ENCODE assay signal across 14 cellular contexts in genomic region chr4:149765630-149766029, GRCh38. TPM values are rescaled to one million over a fixed set of nuclear protein-coding genes. Genes with fewer than 3 reads are reported as not detected.
DNase-seq lines count a peak whose midpoint lies in the region; ATAC-seq, FAIRE-seq and TF ChIP-seq lines count a peak whose summit lies in the region.
"Had no signal": no experiment of that assay in that cellular context is flagged by ENCODE, and none has a peak within 500 bp of the region (broad histone marks: within the 10 kb centered on the region; RNA-seq: fewer than 3 reads in every experiment).

No MANE protein-coding gene starts in this region.

- no peak for TF ChIP-seq CTCF in HFF-Myc (IDR thresholded peaks at IDR 0.05; ENCODE audit: low read depth, low read length, missing control alignments)
- no peak for TF ChIP-seq CTCF in endothelial cell of umbilical vein (IDR thresholded peaks at IDR 0.05; ENCODE audit: extremely low read depth in 1 of 2, insufficient read depth in 1 of 2, low read depth in 1 of 2, low read length in 2 of 2)

- no peak overlapping the region for H3K27ac Mint-ChIP-seq in activated T-helper 17 cell treated with anti-CD3 and anti-CD28 coated beads, Interleukin-2, amount 50 U/mL, for 72 hours
- H3K27ac Mint-ChIP-seq: natural killer cell had no signal

- no TSS peak for BruUV-seq in endothelial cell of umbilical vein (replicated peaks; lab: Mats Ljungman, UMichigan)

- H3K4me2 ChIP-seq in endothelial cell of umbilical vein (ENCODE audit: insufficient read depth, low read length), result no peak overlapping the region

- POLR2A ChIA-PET in endothelial cell of umbilical vein (lab: Charles Lee), result no interaction called here

- no peaks in the 10 kb centered on the region for H3K27me3 ChIP-seq in endothelial cell of umbilical vein (ENCODE audit: control insufficient read depth in 2 of 2, insufficient read depth in 2 of 2, low read length in 2 of 2)
- H3K27me3 ChIP-seq: sigmoid colon had no signal

- no peaks in the 10 kb centered on the region for H3K36me3 ChIP-seq in endothelial cell of umbilical vein (ENCODE audit: control insufficient read depth in 2 of 2, extremely low read depth in 1 of 2, insufficient read depth in 2 of 2, low read length in 2 of 2)
- H3K36me3 ChIP-seq: sigmoid colon, thoracic aorta had no signal

- no peak for TF ChIP-seq POLR2A in endothelial cell of umbilical vein (IDR thresholded peaks at IDR 0.05; ENCODE audit: low read depth, low read length)

- CTCF ChIA-PET in endothelial cell of umbilical vein (lab: Charles Lee), result no interaction called here

- no peaks in the 10 kb centered on the region for H4K20me1 ChIP-seq in endothelial cell of umbilical vein (replicated peaks; ENCODE audit: control insufficient read depth, extremely low read depth, insufficient read depth, low read length)

- no peak for FAIRE-seq in endothelial cell of umbilical vein (lab: Jason Lieb, UNC)
- FAIRE-seq: frontal cortex had no signal

- H3K4me3 ChIP-seq in HFF-Myc (replicated peaks; ENCODE audit: low read depth, low read length) (no peak overlapping the region), endothelial cell of umbilical vein (replicated peaks in 1 of 3; ENCODE audit: insufficient read depth in 1 of 3, low read depth in 1 of 3, low read length in 3 of 3) (no peak overlapping the region)
- H3K4me3 ChIP-seq: sigmoid colon, thoracic aorta had no signal

- intact Hi-C loops in endothelial cell of umbilical vein (cut with micrococcal nuclease), result no loop called here

- peaks cover 2% of the 10 kb centered on the region for H3K4me1 ChIP-seq in endothelial cell of umbilical vein (ENCODE audit: control insufficient read depth, extremely low read depth, insufficient read depth, low read length)
- H3K4me1 ChIP-seq: sigmoid colon had no signal

- H3K27me3 Mint-ChIP-seq in activated T-helper 17 cell treated with anti-CD3 and anti-CD28 coated beads, Interleukin-2, amount 50 U/mL, for 72 hours, result no peaks in the 10 kb centered on the region

- H3K27ac ChIP-seq in endothelial cell of umbilical vein (ENCODE audit: insufficient read depth, low read depth, low read length) (no peak overlapping the region), substantia nigra (ENCODE audit: low read depth, low read length, poor library complexity, severe bottlenecking) (no peak overlapping the region)
- H3K27ac ChIP-seq: sigmoid colon, thoracic aorta, VCaP had no signal

- H3K4me3 Mint-ChIP-seq in activated T-helper 17 cell treated with anti-CD3 and anti-CD28 coated beads, Interleukin-2, amount 50 U/mL, for 72 hours, result no peak overlapping the region
- H3K4me3 Mint-ChIP-seq: natural killer cell had no signal

- H3K9ac ChIP-seq in endothelial cell of umbilical vein (replicated peaks; ENCODE audit: extremely low read depth, insufficient read depth, low read length), result no peak overlapping the region

- H3K9me3 ChIP-seq in endothelial cell of umbilical vein (replicated peaks; ENCODE audit: control insufficient read depth, insufficient read depth, low read length), result no peaks in the 10 kb centered on the region
- H3K9me3 ChIP-seq: sigmoid colon, thoracic aorta had no signal

- ATAC-seq in activated T-helper 17 cell treated with anti-CD3 and anti-CD28 coated beads, Interleukin-2, amount 50 U/mL, for 72 hours (replicated peaks), result no peak
- ATAC-seq in HG03571 (IDR thresholded peaks at IDR 0.05; ENCODE audit: unreplicated experiment), result no peak
- ATAC-seq: natural killer cell had no signal

- no peaks in the 10 kb centered on the region for H3K79me2 ChIP-seq in endothelial cell of umbilical vein (ENCODE audit: control insufficient read depth, insufficient read depth, low read length)

- H2AFZ ChIP-seq in endothelial cell of umbilical vein (ENCODE audit: low read depth, low read length), result no peak overlapping the region

- H3K9me3 Mint-ChIP-seq in activated T-helper 17 cell treated with anti-CD3 and anti-CD28 coated beads, Interleukin-2, amount 50 U/mL, for 72 hours, result no peaks in the 10 kb centered on the region

- dilution Hi-C loops in endothelial cell of umbilical vein (cut with MboI; ENCODE audit: extremely low pct_ligation_motif_present, low sequenced_read_pairs), result no loop called here

- no peaks in the 10 kb centered on the region for H3K9me1 ChIP-seq in endothelial cell of umbilical vein (replicated peaks; ENCODE audit: control insufficient read depth, extremely low read depth, insufficient read depth, low read length)

- peak; percentile 40 for DNase-seq in HFF-Myc (ENCODE audit: extremely low read depth, low read depth)
- peak; percentile 69 for DNase-seq in RKO (ENCODE audit: low spot score)
- DNase-seq in endothelial cell of umbilical vein (ENCODE audit: low read depth, low spot score), result no peak
- peak; percentile 60 for DNase-seq in stromal cell of bone marrow (ENCODE audit: low read depth)
- no peak for DNase-seq in substantia nigra (lab: John Stamatoyannopoulos, UW)
- DNase-seq: natural killer cell, NCI-H2171 treated with DMSO at 0.1 percent for 48 hours, sigmoid colon had no signal

- no peaks in the 10 kb centered on the region for H3K36me3 Mint-ChIP-seq in activated T-helper 17 cell treated with anti-CD3 and anti-CD28 coated beads, Interleukin-2, amount 50 U/mL, for 72 hours (ENCODE audit: low read depth)
- H3K36me3 Mint-ChIP-seq: natural killer cell had no signal

- H3K4me1 Mint-ChIP-seq in activated T-helper 17 cell treated with anti-CD3 and anti-CD28 coated beads, Interleukin-2, amount 50 U/mL, for 72 hours, result no peaks in the 10 kb centered on the region
- H3K4me1 Mint-ChIP-seq: natural killer cell had no signal

TF ChIP-seq in endothelial cell of umbilical vein, 7 proteins besides CTCF, POLR2A, EP300 and RAD21:
- TF ChIP-seq GATA2 (IDR thresholded peaks at IDR 0.05; ENCODE audit: insufficient read depth, insufficient read length, low read depth, low read length), result peak; percentile 82
- TF ChIP-seq MAX (IDR thresholded peaks at IDR 0.05; ENCODE audit: insufficient read depth, insufficient read length), result no peak
- no peak for TF ChIP-seq JUN (IDR thresholded peaks at IDR 0.05; ENCODE audit: borderline replicate concordance, insufficient read depth, insufficient read length, low read depth)
- no peak for TF ChIP-seq MYC (IDR thresholded peaks at IDR 0.05; ENCODE audit: low read depth, low read length)
- no peak for TF ChIP-seq POLR2AphosphoS5 (IDR thresholded peaks at IDR 0.05; ENCODE audit: insufficient read depth, low read depth, low read length)
- no peak for TF ChIP-seq EZH2 (IDR thresholded peaks at IDR 0.05; ENCODE audit: borderline replicate concordance, low read depth, low read length, severe bottlenecking)
- TF ChIP-seq FOS (IDR thresholded peaks at IDR 0.05; ENCODE audit: borderline replicate concordance, insufficient read depth, low read length), result peak; percentile 90

RNA-seq across cellular contexts. Expression of gene IQCM, which starts 50.0 kb away (rescaled TPM):
- total RNA-seq in endothelial cell of umbilical vein, result not detected in 2 replicates
- polyA plus RNA-seq in endothelial cell of umbilical vein, result not detected in 2 replicates
- polyA plus RNA-seq in endothelial cell of umbilical vein (2011; cell fraction: cytosol; rRNA removed), result not detected in 2 replicates
- not detected in 2 replicates for polyA plus RNA-seq in endothelial cell of umbilical vein (2011; cell fraction: nucleus; rRNA removed)
- not detected in 2 replicates for polyA plus RNA-seq in endothelial cell of umbilical vein (2012)
- polyA minus RNA-seq in endothelial cell of umbilical vein, result not detected in 2 replicates
- not detected for polyA minus RNA-seq in endothelial cell of umbilical vein (2011; cell fraction: cytosol; rRNA and poly(A)+ RNA removed)
- polyA minus RNA-seq in endothelial cell of umbilical vein (2011; cell fraction: nucleus; rRNA and poly(A)+ RNA removed), result not detected in 2 replicates
- not detected for total RNA-seq in activated T-helper 17 cell treated with anti-CD3 and anti-CD28 coated beads, Interleukin-2, amount 50 U/mL, for 72 hours
- total RNA-seq: cardiac septum, frontal cortex, natural killer cell, sigmoid colon, thoracic aorta had no signal

Comparison
In these comparisons a context has a peak if more than half of its experiments do, and no peak if none do; other contexts are left out.
1. DNase-seq: peak in HFF-Myc (single experiment), RKO (single experiment) and stromal cell of bone marrow (single experiment); none in endothelial cell of umbilical vein (single experiment) and substantia nigra (0 of 49).